Comparison of ENCODE assay signal across 19 cellular contexts in genomic region chr9:121821326-121821725, GRCh38.
DNase-seq lines count a peak whose midpoint lies in the region; ATAC-seq and TF ChIP-seq lines count a peak whose summit lies in the region.
"Had no signal": no experiment of that assay in that cellular context is flagged by ENCODE, and none has a peak within 500 bp of the region (broad histone marks: within the 10 kb centered on the region; RNA-seq: fewer than 3 reads in every experiment).

No MANE protein-coding gene starts in this region.

- no peak overlapping the region for H3K4me3 Mint-ChIP-seq in GM23338
- H3K4me3 Mint-ChIP-seq in neural progenitor cell = peak overlapping the region; percentile 72
- H3K4me3 Mint-ChIP-seq: H9 had no signal

- peaks cover 60% of the 10 kb centered on the region for H3K4me1 ChIP-seq in BLaER1
- H3K4me1 ChIP-seq in GM23338 (ENCODE audit: insufficient read depth) = peaks cover 30% of the 10 kb centered on the region
- H3K4me1 ChIP-seq in neural progenitor cell = peaks cover 20% of the 10 kb centered on the region

- H3K27ac ChIP-seq in BLaER1 (peak overlapping the region; percentile 66; the same call in 1 of the 2 replicates), GM23338 (ENCODE audit: low read depth) (no peak overlapping the region), neural progenitor cell (no peak overlapping the region)
- H3K27ac ChIP-seq: C4-2B, HL-60, KMS-11 had no signal

- H3K4me1 Mint-ChIP-seq in GM23338 = peaks cover 53% of the 10 kb centered on the region
- H3K4me1 Mint-ChIP-seq in neural progenitor cell = peaks cover 55% of the 10 kb centered on the region

- no peak for TF ChIP-seq CTCF in GM23338 (conservative IDR thresholded peaks at IDR 0.05; ENCODE audit: low read depth in 2 of 2)
- TF ChIP-seq CTCF in neural progenitor cell (IDR thresholded peaks at IDR 0.05) = no peak

- H4K20me1 ChIP-seq in BLaER1 = no peaks in the 10 kb centered on the region
- no peaks in the 10 kb centered on the region for H4K20me1 ChIP-seq in GM23338 (replicated peaks; ENCODE audit: insufficient read depth)
- H4K20me1 ChIP-seq in neural progenitor cell (ENCODE audit: low read depth) = no peaks in the 10 kb centered on the region

- no peaks in the 10 kb centered on the region for H3K9me2 ChIP-seq in GM23338 (ENCODE audit: insufficient read depth)
- H3K9me2 ChIP-seq: SK-N-SH had no signal

- H3K4me2 ChIP-seq in BLaER1 = peak overlapping the region; percentile 68
- H3K4me2 ChIP-seq in GM23338 = no peak overlapping the region
- H3K4me2 ChIP-seq in neural progenitor cell = no peak overlapping the region
- H3K4me2 ChIP-seq: KMS-11, SK-N-SH had no signal

- no peak overlapping the region; the same call in 1 of the 2 replicates for H3K9ac ChIP-seq in BLaER1
- no peak overlapping the region for H3K9ac ChIP-seq in neural progenitor cell
- H3K9ac ChIP-seq: KMS-11, SK-N-SH had no signal

- H3K9me3 ChIP-seq in BLaER1 (no peaks in the 10 kb centered on the region), neural progenitor cell (ENCODE audit: low read depth) (no peaks in the 10 kb centered on the region)
- H3K9me3 ChIP-seq: SK-N-SH had no signal

- no peaks in the 10 kb centered on the region for H3K27me3 ChIP-seq in BLaER1
- H3K27me3 ChIP-seq in GM23338 (ENCODE audit: insufficient read depth) = no peaks in the 10 kb centered on the region; the same call in 1 of the 2 replicates
- no peaks in the 10 kb centered on the region for H3K27me3 ChIP-seq in neural progenitor cell

- no peaks in the 10 kb centered on the region for H3K36me3 ChIP-seq in BLaER1
- H3K36me3 ChIP-seq in GM23338 (ENCODE audit: insufficient read depth) = no peaks in the 10 kb centered on the region
- H3K36me3 ChIP-seq in neural progenitor cell = no peaks in the 10 kb centered on the region

- no peak for ATAC-seq in GM23338

- H2AFZ ChIP-seq in GM23338 (peak overlapping the region; percentile 47; the same call in 1 of the 2 replicates), neural progenitor cell (replicated peaks) (no peak overlapping the region)

- H3F3A ChIP-seq in GM23338 (replicated peaks; ENCODE audit: low read depth) (peaks cover 19% of the 10 kb centered on the region; the same call in 1 of the 2 replicates), neural progenitor cell (ENCODE audit: low read depth) (peaks cover 23% of the 10 kb centered on the region)

- H3K36me3 Mint-ChIP-seq in GM23338 (ENCODE audit: low read depth) = no peaks in the 10 kb centered on the region
- H3K36me3 Mint-ChIP-seq in neural progenitor cell = no peaks in the 10 kb centered on the region

- H3K9me3 Mint-ChIP-seq in GM23338 = no peaks in the 10 kb centered on the region
- no peaks in the 10 kb centered on the region for H3K9me3 Mint-ChIP-seq in neural progenitor cell

- no peak overlapping the region for H3K4me3 ChIP-seq in BLaER1
- no peak overlapping the region for H3K4me3 ChIP-seq in GM23338
- no peak overlapping the region for H3K4me3 ChIP-seq in neural progenitor cell

- H3K27me3 Mint-ChIP-seq in GM23338 (ENCODE audit: insufficient read depth, low read depth, poor library complexity) (peaks cover 24% of the 10 kb centered on the region), neural progenitor cell (ENCODE audit: insufficient read depth, low read depth) (peaks cover 16% of the 10 kb centered on the region)

- H3K27ac Mint-ChIP-seq in GM23338 (peak overlapping the region; percentile 56; the same call in 1 of the 2 replicates), neural progenitor cell (peak overlapping the region; percentile 69)

- H3K79me2 ChIP-seq in GM23338 (replicated peaks; ENCODE audit: insufficient read depth) = no peaks in the 10 kb centered on the region
- no peaks in the 10 kb centered on the region for H3K79me2 ChIP-seq in neural progenitor cell (ENCODE audit: low read depth)

- DNase-seq in GM23338 (ENCODE audit: low spot score) = no peak
- DNase-seq in cerebellum (ENCODE audit: low spot score) = peak; percentile 59
- DNase-seq in neural progenitor cell (ENCODE audit: low spot score) = no peak
- DNase-seq in activated naive CD4-positive, alpha-beta T cell (lab: John Stamatoyannopoulos, UW) = no peak
- DNase-seq in A172 (ENCODE audit: low spot score) = no peak
- DNase-seq in NCI-H446 treated with DMSO at 0.1 percent for 48 hours (lab: John Stamatoyannopoulos, UW) = no peak
- no peak for DNase-seq in NAMALWA (ENCODE audit: low spot score)
- DNase-seq: DMS79, H9, NCI-H1048, NCI-H1436, NCI-H1930, NCI-H446, SHP77, SK-N-SH had no signal

TF ChIP-seq in GM23338, 12 proteins besides CTCF, POLR2A, EP300 and RAD21 (continues in another document):
- no peak for TF ChIP-seq CREB1 (CRISPR knock-in tag; IDR thresholded peaks at IDR 0.05; ENCODE audit: low read depth)
- TF ChIP-seq NANOG (IDR thresholded peaks at IDR 0.05; ENCODE audit: borderline replicate concordance) = no peak
- TF ChIP-seq ZNF331 (CRISPR knock-in tag; IDR thresholded peaks at IDR 0.05; ENCODE audit: low read depth) = no peak
- no peak for TF ChIP-seq EZH2phosphoT487 (IDR thresholded peaks at IDR 0.05; ENCODE audit: unreplicated experiment)
- TF ChIP-seq JUNB (IDR thresholded peaks at IDR 0.05; ENCODE audit: unreplicated experiment) = no peak
- no peak for TF ChIP-seq ZNF462 (CRISPR knock-in tag; IDR thresholded peaks at IDR 0.05)
